In the genomic region with DNA sequence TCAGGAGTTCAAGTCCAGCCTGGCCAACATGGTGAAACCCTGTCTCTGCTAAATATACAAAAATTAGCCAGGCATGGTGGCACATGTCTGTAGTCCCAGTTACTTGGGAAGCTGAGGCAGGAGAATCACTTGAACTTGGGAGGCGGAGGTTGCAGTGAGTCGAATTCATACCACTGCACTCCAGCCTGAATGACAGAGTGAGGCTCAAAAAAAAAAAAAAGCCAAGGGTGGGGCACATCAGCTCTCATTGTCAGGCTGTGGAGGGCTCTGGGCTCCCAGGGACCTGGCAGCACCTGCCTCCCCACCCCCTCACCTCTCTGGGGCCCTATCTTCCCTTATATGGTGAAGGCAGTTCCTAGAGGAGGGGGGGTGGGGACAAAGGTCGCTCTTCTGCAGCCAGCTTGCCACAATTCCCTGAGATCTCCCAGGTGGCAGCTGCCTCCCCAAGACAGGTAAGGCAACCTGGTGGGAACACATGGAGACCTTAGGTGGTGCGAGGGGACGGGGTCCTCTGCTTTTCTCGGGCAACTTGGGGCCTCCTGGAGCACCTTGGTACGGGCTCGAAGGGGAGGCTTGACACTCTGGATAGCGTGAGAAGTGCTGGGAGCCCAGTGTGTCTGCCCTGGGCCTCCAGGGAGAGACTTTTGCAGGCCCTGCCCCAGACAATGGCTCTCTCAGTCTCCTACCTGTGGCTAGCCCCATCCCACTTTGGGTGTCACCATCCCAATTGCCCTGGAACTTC, we compare ENCODE assay signal across 18 cellular contexts. TPM values are rescaled to one million over a fixed set of nuclear protein-coding genes. Genes with fewer than 3 reads are reported as not detected.
DNase-seq lines count a peak whose midpoint lies in the region; ATAC-seq, FAIRE-seq and TF ChIP-seq lines count a peak whose summit lies in the region.
"Had no signal": no experiment of that assay in that cellular context is flagged by ENCODE, and none has a peak within 500 bp of the region (broad histone marks: within the 10 kb centered on the region; RNA-seq: fewer than 3 reads in every experiment).

A gene (plus strand): TSS at position 407 of the 742 bp plus-strand sequence. CDS start 4,656 bp downstream, outside the sequence.

- H4K8ac ChIP-seq in H1 (ENCODE audit: extremely low read depth, insufficient read depth, low read length) = peak within 1 kb of the TSS; percentile 38

- 0 out of 2 replicates have a peak within 1 kb of the TSS, but pooled peaks have one; percentile 32 for H2BK20ac ChIP-seq in H1 (ENCODE audit: low read length)

- no peaks in the 10 kb centered on the region for H3K23me2 ChIP-seq in H1 (ENCODE audit: low read depth, low read length)

- peak within 1 kb of the TSS; percentile 48; the same call in 1 of the 2 replicates for H3K18ac ChIP-seq in H1 (ENCODE audit: extremely low read depth, low read length)

- no peak within 1 kb of the TSS for H3K27ac ChIP-seq in H1 (ENCODE audit: low read depth, low read length)
- H3K27ac ChIP-seq in neural progenitor cell = no peak within 1 kb of the TSS

- H4K5ac ChIP-seq in H1 (ENCODE audit: insufficient read length, low read depth, low read length) = no peak within 1 kb of the TSS

- DNase-seq in DMS53 treated with DMSO at 0.1 percent for 48 hours (lab: John Stamatoyannopoulos, UW; ENCODE audit: unreplicated experiment) (peak; percentile 86), NCI-H146 (lab: John Stamatoyannopoulos, UW) (peak; percentile 95), H1 (ENCODE audit: low read depth in 1 of 2, low spot score in 2 of 2) (no peak), neural progenitor cell (ENCODE audit: low spot score) (no peak), NCI-H2227 (lab: John Stamatoyannopoulos, UW; ENCODE audit: unreplicated experiment) (no peak)
- DNase-seq in activated CD4-positive, alpha-beta T cell treated with anti-CD3 and anti-CD28 coated beads, Interleukin-2, amount 10 ng/mL, durations not matched to agents 7 days and 5 days = no peak
- DNase-seq in activated CD4-positive, alpha-beta T cell treated with anti-CD3 and anti-CD28 coated beads, Interleukin-2, amount 50 U/mL, for 1 hour = no peak
- DNase-seq: activated naive CD4-positive, alpha-beta T cell treated with anti-CD3 and anti-CD28 coated beads, Interleukin-2, amount 10 ng/mL, durations not matched to agents 7 days and 5 days; AML-193; effector memory CD8-positive, alpha-beta T cell; HCEC 1CT; MM.1S; NCI-H446 treated with DMSO at 0.1 percent for 48 hours; RPMI8226; T-helper 17 cell had no signal

- ATAC-seq in HG02623 (IDR thresholded peaks at IDR 0.05; ENCODE audit: unreplicated experiment) = no peak
- ATAC-seq: activated CD4-positive, CD25-positive, alpha-beta regulatory T cell treated with anti-CD3 and anti-CD28 coated beads, Interleukin-2, amount 50 U/mL, for 24 hours; effector memory CD8-positive, alpha-beta T cell; T-helper 17 cell had no signal

- H3K79me1 ChIP-seq in H1 (ENCODE audit: low read depth, low read length) = no peaks in the 10 kb centered on the region; the same call in 1 of the 2 replicates

- peaks cover 0 to 10% (median 2%) of the 10 kb centered on the region in 4 experiments; a peak in 2 of 7 replicates for H3K4me1 ChIP-seq in H1 (replicated peaks in 1 of 4; ENCODE audit: control insufficient read depth in 3 of 4, insufficient read depth in 4 of 4, low read length in 3 of 4)
- no peaks in the 10 kb centered on the region for H3K4me1 ChIP-seq in neural progenitor cell

- TF ChIP-seq CTCF in H1 (IDR thresholded peaks at IDR 0.05; ENCODE audit: control extremely low read depth in 1 of 3, insufficient read depth in 1 of 3, low read depth in 1 of 3, low read length in 3 of 3) (no peak), neural progenitor cell (IDR thresholded peaks at IDR 0.05) (no peak)

- H2AK5ac ChIP-seq in H1 (ENCODE audit: low read depth, low read length) = no peak within 1 kb of the TSS

- TF ChIP-seq RAD21 in H1 (IDR thresholded peaks at IDR 0.05 in 1 of 2, conservative IDR thresholded peaks at IDR 0.05 in 1 of 2; ENCODE audit: low read depth in 2 of 2, low read length in 2 of 2) = no peak

- H4K20me1 ChIP-seq in H1 (replicated peaks in 1 of 2; ENCODE audit: control insufficient read depth in 1 of 2, insufficient read depth in 2 of 2, low read length in 2 of 2) (no peaks in the 10 kb centered on the region), neural progenitor cell (ENCODE audit: low read depth) (no peaks in the 10 kb centered on the region)

- H3K27me3 Mint-ChIP-seq in neural progenitor cell (ENCODE audit: insufficient read depth, low read depth) = peaks cover 5% of the 10 kb centered on the region
- H3K27me3 Mint-ChIP-seq in activated CD4-positive, alpha-beta T cell treated with anti-CD3 and anti-CD28 coated beads, Interleukin-2, amount 10 ng/mL, durations not matched to agents 7 days and 5 days = peaks cover 4% of the 10 kb centered on the region
- H3K27me3 Mint-ChIP-seq: effector memory CD8-positive, alpha-beta T cell; T-helper 17 cell had no signal

- H3K23ac ChIP-seq in H1 (ENCODE audit: insufficient read length) = no peak within 1 kb of the TSS

- no peaks in the 10 kb centered on the region for H3K36me3 Mint-ChIP-seq in neural progenitor cell
- H3K36me3 Mint-ChIP-seq in activated CD4-positive, alpha-beta T cell treated with anti-CD3 and anti-CD28 coated beads, Interleukin-2, amount 10 ng/mL, durations not matched to agents 7 days and 5 days (ENCODE audit: low read depth) = no peaks in the 10 kb centered on the region
- H3K36me3 Mint-ChIP-seq: activated naive CD4-positive, alpha-beta T cell treated with anti-CD3 and anti-CD28 coated beads, Interleukin-2, amount 10 ng/mL, durations not matched to agents 7 days and 5 days; brain had no signal

- no peak within 1 kb of the TSS for H3K4me3 Mint-ChIP-seq in neural progenitor cell
- H3K4me3 Mint-ChIP-seq in activated CD4-positive, alpha-beta T cell treated with anti-CD3 and anti-CD28 coated beads, Interleukin-2, amount 10 ng/mL, durations not matched to agents 7 days and 5 days = no peak within 1 kb of the TSS
- H3K4me3 Mint-ChIP-seq: activated naive CD4-positive, alpha-beta T cell treated with anti-CD3 and anti-CD28 coated beads, Interleukin-2, amount 10 ng/mL, durations not matched to agents 7 days and 5 days; effector memory CD8-positive, alpha-beta T cell; T-helper 17 cell had no signal

- no peak within 1 kb of the TSS for H3K4me2 ChIP-seq in H1 (ENCODE audit: insufficient read depth in 1 of 2, low read depth in 2 of 2, low read length in 2 of 2)
- H3K4me2 ChIP-seq in neural progenitor cell = no peak within 1 kb of the TSS

- H2BK120ac ChIP-seq in H1 (replicated peaks; ENCODE audit: low read depth, low read length) = no peak within 1 kb of the TSS

- FAIRE-seq in H1 (lab: Jason Lieb, UNC) = no peak

- no peak within 1 kb of the TSS; the same call in 1 of the 2 replicates for H2BK15ac ChIP-seq in H1 (ENCODE audit: low read length)

- H4K91ac ChIP-seq in H1 (replicated peaks; ENCODE audit: insufficient read length, low read length) = peak within 1 kb of the TSS; percentile 74

- H3K36me3 ChIP-seq in H1 (ENCODE audit: control insufficient read depth in 2 of 4, insufficient read depth in 4 of 4, low read length in 3 of 4) = no peaks in the 10 kb centered on the region
- H3K36me3 ChIP-seq in neural progenitor cell = no peaks in the 10 kb centered on the region

- WGBS in H1 (ENCODE audit: extremely low coverage in 1 of 2, insufficient coverage in 1 of 2, insufficient read length in 1 of 2, insufficient replicate concordance in 2 of 2, low coverage in 1 of 2, low lambda C conversion rate in 2 of 2, missing lambda C conversion rate in 1 of 2), 2 experiments = 77% methylated on average over 9 of the region's 9 CpGs; no CpG with 5 or more reads in 1 of the 2 experiments

- H3K9ac ChIP-seq in H1 (replicated peaks in 1 of 4; ENCODE audit: extremely low read depth in 1 of 4, low read depth in 3 of 4, low read length in 3 of 4) (no peak within 1 kb of the TSS; a peak in 1 of 7 replicates), neural progenitor cell (no peak within 1 kb of the TSS)

- peaks cover 13% of the 10 kb centered on the region for H3K4me1 Mint-ChIP-seq in neural progenitor cell
- no peaks in the 10 kb centered on the region for H3K4me1 Mint-ChIP-seq in activated CD4-positive, alpha-beta T cell treated with anti-CD3 and anti-CD28 coated beads, Interleukin-2, amount 10 ng/mL, durations not matched to agents 7 days and 5 days
- H3K4me1 Mint-ChIP-seq: activated naive CD4-positive, alpha-beta T cell treated with anti-CD3 and anti-CD28 coated beads, Interleukin-2, amount 10 ng/mL, durations not matched to agents 7 days and 5 days; brain had no signal

- H3K27me3 ChIP-seq in H1 (replicated peaks in 1 of 4; ENCODE audit: control insufficient read depth in 3 of 4, extremely low read depth in 1 of 4, insufficient read depth in 3 of 4, low read length in 3 of 4) = no peaks in the 10 kb centered on the region
- H3K27me3 ChIP-seq in neural progenitor cell = no peaks in the 10 kb centered on the region

- no peak for TF ChIP-seq EP300 in H1 (IDR thresholded peaks at IDR 0.05; ENCODE audit: borderline replicate concordance in 1 of 2, low read depth in 2 of 2, low read length in 2 of 2)

- POLR2A ChIA-PET in H1 (lab: Charles Lee; ENCODE audit: partially characterized antibody) = interaction anchor here (1.0 to 1.8 kb wide), 2 partner anchors 9 to 12 kb away, joined by 4 to 7 read pairs; no protein-coding TSS in a partner anchor
- POLR2A ChIA-PET in activated CD4-positive, alpha-beta T cell treated with anti-CD3 and anti-CD28 coated beads, Interleukin-2, amount 10 ng/mL, durations not matched to agents 7 days and 5 days (lab: Charles Lee) = no interaction called here

- H3K27ac Mint-ChIP-seq in neural progenitor cell = no peak within 1 kb of the TSS
- no peak within 1 kb of the TSS for H3K27ac Mint-ChIP-seq in activated CD4-positive, alpha-beta T cell treated with anti-CD3 and anti-CD28 coated beads, Interleukin-2, amount 10 ng/mL, durations not matched to agents 7 days and 5 days
- H3K27ac Mint-ChIP-seq: activated naive CD4-positive, alpha-beta T cell treated with anti-CD3 and anti-CD28 coated beads, Interleukin-2, amount 10 ng/mL, durations not matched to agents 7 days and 5 days; brain; effector memory CD8-positive, alpha-beta T cell had no signal

- CTCF ChIA-PET in H1 (lab: Charles Lee; ENCODE audit: partially characterized antibody) = interaction anchor here (1.0 kb wide), 1 partner anchor 9 kb away, joined by 3 read pairs; no protein-coding TSS in a partner anchor
- CTCF ChIA-PET in activated CD4-positive, alpha-beta T cell treated with anti-CD3 and anti-CD28 coated beads, Interleukin-2, amount 10 ng/mL, durations not matched to agents 7 days and 5 days (lab: Charles Lee) = interaction anchor here (2.0 kb wide), 1 partner anchor 10 kb away, joined by 4 read pairs; no protein-coding TSS in a partner anchor

- H2BK12ac ChIP-seq in H1 (ENCODE audit: low read depth, low read length) = no peak within 1 kb of the TSS

- H3K9me3 ChIP-seq in H1 (ENCODE audit: insufficient read depth in 2 of 2, low read depth in 1 of 2, low read length in 1 of 2) (no peaks in the 10 kb centered on the region), neural progenitor cell (ENCODE audit: low read depth) (no peaks in the 10 kb centered on the region)

- no peak for TF ChIP-seq POLR2A in H1 (IDR thresholded peaks at IDR 0.05; ENCODE audit: control extremely low read depth in 1 of 2, low read depth in 2 of 2, low read length in 2 of 2)

- H3K4me3 ChIP-seq in H1 (ENCODE audit: extremely low read depth in 1 of 4, insufficient read depth in 2 of 4, low read depth in 3 of 4, low read length in 4 of 4) (no peak within 1 kb of the TSS), neural progenitor cell (no peak within 1 kb of the TSS)

- no peak within 1 kb of the TSS for H2BK5ac ChIP-seq in H1 (ENCODE audit: low read depth, low read length)

- H3K9me3 Mint-ChIP-seq in neural progenitor cell = no peaks in the 10 kb centered on the region
- no peaks in the 10 kb centered on the region for H3K9me3 Mint-ChIP-seq in activated CD4-positive, alpha-beta T cell treated with anti-CD3 and anti-CD28 coated beads, Interleukin-2, amount 10 ng/mL, durations not matched to agents 7 days and 5 days
- H3K9me3 Mint-ChIP-seq: activated naive CD4-positive, alpha-beta T cell treated with anti-CD3 and anti-CD28 coated beads, Interleukin-2, amount 10 ng/mL, durations not matched to agents 7 days and 5 days; brain; effector memory CD8-positive, alpha-beta T cell had no signal

- no peak within 1 kb of the TSS for H3K56ac ChIP-seq in H1 (replicated peaks; ENCODE audit: insufficient read length, low read depth, low read length)

- H3F3A ChIP-seq in neural progenitor cell (ENCODE audit: low read depth) = no peaks in the 10 kb centered on the region

- H3K14ac ChIP-seq in H1 (ENCODE audit: insufficient read length) = no peak within 1 kb of the TSS

- H2AFZ ChIP-seq in H1 (ENCODE audit: low read length) = no peak within 1 kb of the TSS; the same call in 1 of the 2 replicates
- peak within 1 kb of the TSS; percentile 10 for H2AFZ ChIP-seq in neural progenitor cell (replicated peaks)

- H3K4ac ChIP-seq in H1 (replicated peaks; ENCODE audit: insufficient read length, low read depth, low read length) = peak within 1 kb of the TSS; percentile 13

- H3K79me2 ChIP-seq in H1 (ENCODE audit: control insufficient read depth in 1 of 2, insufficient read depth in 2 of 2, low read length in 2 of 2) (no peaks in the 10 kb centered on the region), neural progenitor cell (ENCODE audit: low read depth) (no peaks in the 10 kb centered on the region)

RNA-seq across cellular contexts. Expression of the gene that starts here (rescaled TPM):
- 7.0 and 8.2 TPM in 2 replicates for total RNA-seq in H1 (2021; fragmentation: NEBNext Ultra II Directional; extraction: Animal tissue kit (Norgen Biotek cat#: 25700))
- 6.2 and 8.1 TPM in 2 replicates for polyA plus RNA-seq in H1 (2011; rRNA removed)
- 5.8 TPM for polyA plus RNA-seq in H1 (2011; cell fraction: cytosol; rRNA removed)
- polyA plus RNA-seq in H1 (2011; cell fraction: nucleus; rRNA removed) = 11.8 TPM
- polyA plus RNA-seq in H1 (2012, experiment 1 of 2) = 4.1 to 7.0 TPM (median 5.3 TPM) in 4 replicates
- polyA plus RNA-seq in H1 (2012, experiment 2 of 2) = 1.9 TPM
- 1.3 TPM for polyA plus RNA-seq in H1 (2013, experiment 1 of 2)
- 1.2 TPM for polyA plus RNA-seq in H1 (2013, experiment 2 of 2)
- polyA minus RNA-seq in H1 (2011; rRNA and poly(A)+ RNA removed) = 11.3 and 14.8 TPM in 2 replicates
- 3.5 TPM for polyA minus RNA-seq in H1 (2011; cell fraction: cytosol; rRNA and poly(A)+ RNA removed)
- polyA minus RNA-seq in H1 (2011; cell fraction: nucleus; rRNA and poly(A)+ RNA removed) = 6.6 TPM
- total RNA-seq in neural progenitor cell (ENCODE audit: low replicate concordance) = 0.22 TPM in 1 of 2 replicates, not detected in the other
- total RNA-seq in activated CD4-positive, alpha-beta T cell treated with anti-CD3 and anti-CD28 coated beads, Interleukin-2, amount 10 ng/mL, durations not matched to agents 7 days and 5 days = under 1 TPM in 1 of 2 experiments, not detected in 1; 0.17 TPM

Comparison
In these comparisons a context has a peak if more than half of its experiments do, and no peak if none do; other contexts are left out.
1. DNase-seq: peak in DMS53 treated with DMSO at 0.1 percent for 48 hours (single experiment) and NCI-H146 (single experiment); none in H1 (0 of 2), neural progenitor cell (single experiment), activated CD4-positive, alpha-beta T cell treated with anti-CD3 and anti-CD28 coated beads, Interleukin-2, amount 10 ng/mL, durations not matched to agents 7 days and 5 days (single experiment), NCI-H2227 (single experiment) and activated CD4-positive, alpha-beta T cell treated with anti-CD3 and anti-CD28 coated beads, Interleukin-2, amount 50 U/mL, for 1 hour (single experiment).